ENCODE assay signal across 8 cellular contexts in genomic region chr17:82338858-82339633, GRCh38. TPM values are rescaled to one million over a fixed set of nuclear protein-coding genes. Genes with fewer than 3 reads are reported as not detected.
A peak's percentile ranks its signal among the peaks of the same experiment; 100 is the strongest.
DNase-seq lines count a peak whose midpoint lies in the region; ATAC-seq, FAIRE-seq and TF ChIP-seq lines count a peak whose summit lies in the region.

No MANE protein-coding gene starts in this region.

- peak overlapping the region; percentile 30 for H3K27ac ChIP-seq in ACC112 (ENCODE audit: low read depth, low read length)
- no peak overlapping the region for H3K27ac ChIP-seq in mesendoderm (ENCODE audit: low read depth, low read length)

- H3K23ac ChIP-seq in mesendoderm (ENCODE audit: low read length), result no peak overlapping the region

- peaks cover 26% of the 10 kb centered on the region for H3K4me1 ChIP-seq in ACC112 (ENCODE audit: control insufficient read depth, insufficient read depth, low read length, unreplicated experiment)
- H3K4me1 ChIP-seq in mesendoderm (ENCODE audit: control insufficient read depth, low read depth, low read length), result no peaks in the 10 kb centered on the region

- H3K27me3 Mint-ChIP-seq in natural killer cell (ENCODE audit: low read depth in 2 of 2), result no peaks in the 10 kb centered on the region

- no peak overlapping the region for H4K8ac ChIP-seq in mesendoderm (ENCODE audit: low read depth, low read length)

- intact Hi-C loops in natural killer cell (cut with micrococcal nuclease), result no loop called here

- WGBS in mesendoderm (ENCODE audit: extremely low coverage, insufficient coverage, low lambda C conversion rate), result no CpG with 5 or more reads among the region's 29 CpGs

- no peak overlapping the region for H3K9ac ChIP-seq in mesendoderm (ENCODE audit: low read length)

- H3K4ac ChIP-seq in mesendoderm (ENCODE audit: low read depth, low read length), result no peak overlapping the region

- peak; percentile 84 for DNase-seq in HTR-8/SVneo (ENCODE audit: insufficient read length, low spot score)
- DNase-seq in bronchial epithelial cell (ENCODE audit: low read depth), result peak; percentile 74
- peak; percentile 70 for DNase-seq in mesendoderm
- no peak for DNase-seq in MV-4-11 (lab: John Stamatoyannopoulos, UW)
- no peak for DNase-seq in 8988T
- DNase-seq in natural killer cell, result no peak

- no peak overlapping the region for H2AK5ac ChIP-seq in mesendoderm (ENCODE audit: low read length)

- H3K36me3 ChIP-seq in ACC112 (ENCODE audit: insufficient read depth, low read length) (no peaks in the 10 kb centered on the region), bronchial epithelial cell (ENCODE audit: control insufficient read depth, insufficient read depth, low read length) (no peaks in the 10 kb centered on the region), mesendoderm (ENCODE audit: control insufficient read depth, insufficient read depth, low read length) (no peaks in the 10 kb centered on the region)

- ATAC-seq in HG03135 (IDR thresholded peaks at IDR 0.05; ENCODE audit: unreplicated experiment) (no peak), natural killer cell (no peak)

- no peak overlapping the region for H2BK5ac ChIP-seq in mesendoderm (ENCODE audit: low read length)

- H4K5ac ChIP-seq in mesendoderm (ENCODE audit: low read length), result no peak overlapping the region

- H3K9me3 Mint-ChIP-seq in natural killer cell, result no peaks in the 10 kb centered on the region

- no peak overlapping the region for H3K27ac Mint-ChIP-seq in natural killer cell

- H2AFZ ChIP-seq in ACC112 (ENCODE audit: low read length, unreplicated experiment), result peak overlapping the region; percentile 44

- H3K4me1 Mint-ChIP-seq in natural killer cell, result peaks cover 9 to 18% of the 10 kb centered on the region in 2 donors

- H3K27me3 ChIP-seq in ACC112 (ENCODE audit: insufficient read depth, low read length) (no peaks in the 10 kb centered on the region), bronchial epithelial cell (ENCODE audit: control insufficient read depth, insufficient read depth, low read length) (no peaks in the 10 kb centered on the region), mesendoderm (ENCODE audit: insufficient read depth, low read length, poor library complexity) (peaks cover 14% of the 10 kb centered on the region)

- FAIRE-seq in HTR-8/SVneo (lab: Jason Lieb, UNC), result peak; percentile 31
- no peak for FAIRE-seq in bronchial epithelial cell (lab: Jason Lieb, UNC)

- no peak overlapping the region for H3K4me2 ChIP-seq in mesendoderm (ENCODE audit: low read length)

- no peak overlapping the region for H3K4me3 Mint-ChIP-seq in natural killer cell

- H3K18ac ChIP-seq in mesendoderm (ENCODE audit: low read length), result no peak overlapping the region

- H3K56ac ChIP-seq in mesendoderm (ENCODE audit: low read length), result no peak overlapping the region

- H3K79me2 ChIP-seq in ACC112 (ENCODE audit: control insufficient read depth, insufficient read depth, low read length, unreplicated experiment) (peaks cover 4% of the 10 kb centered on the region), mesendoderm (ENCODE audit: control insufficient read depth, insufficient read depth, low read length) (no peaks in the 10 kb centered on the region)

- H3K4me3 ChIP-seq in ACC112 (ENCODE audit: low read depth, low read length) (peak overlapping the region; percentile 61), bronchial epithelial cell (ENCODE audit: low read depth, low read length) (peak overlapping the region; percentile 24), mesendoderm (ENCODE audit: low read length) (no peak overlapping the region)

- no peaks in the 10 kb centered on the region for H3K36me3 Mint-ChIP-seq in natural killer cell

- H2BK120ac ChIP-seq in mesendoderm (ENCODE audit: low read depth, low read length), result no peak overlapping the region

- no peak for TF ChIP-seq CTCF in bronchial epithelial cell (IDR thresholded peaks at IDR 0.05; ENCODE audit: insufficient read depth, low read length, severe bottlenecking)
- no peak for TF ChIP-seq CTCF in natural killer cell (IDR thresholded peaks at IDR 0.05)

- H3K79me1 ChIP-seq in mesendoderm (ENCODE audit: low read length), result no peaks in the 10 kb centered on the region

- H2BK15ac ChIP-seq in mesendoderm (replicated peaks; ENCODE audit: low read depth), result no peak overlapping the region

RNA-seq across cellular contexts. Expression of gene SECTM1, which starts 5.5 kb away (rescaled TPM):
- total RNA-seq in bronchial epithelial cell (1.3 and 3.7 TPM in 2 replicates), natural killer cell (10 to 100 TPM in 1 of 3 donors, 1 to 10 TPM in 2; 3.6 to 11.2 (median 6.3) TPM)
- polyA plus RNA-seq in mesendoderm (2013, experiment 1 of 2), result 0.03 TPM
- polyA plus RNA-seq in mesendoderm (2013, experiment 2 of 2), result 0.01 TPM

RNA-seq across cellular contexts. Expression of gene TEX19, which starts 20.0 kb away (rescaled TPM):
- total RNA-seq in bronchial epithelial cell (not detected in 2 replicates), natural killer cell (not detected)
- polyA plus RNA-seq in mesendoderm (2013, experiment 1 of 2), result 0.51 TPM
- polyA plus RNA-seq in mesendoderm (2013, experiment 2 of 2), result 0.32 TPM

RNA-seq across cellular contexts. Expression of gene CD7, which starts 21.6 kb away (rescaled TPM):
- total RNA-seq in bronchial epithelial cell, result not detected in 2 replicates
- 0.34 TPM for polyA plus RNA-seq in mesendoderm (2013, experiment 1 of 2)
- 0.39 TPM for polyA plus RNA-seq in mesendoderm (2013, experiment 2 of 2)
- 100 to 1,000 TPM; 464 to 564 (median 522) TPM for total RNA-seq in natural killer cell

RNA-seq across cellular contexts. Expression of gene UTS2R, which starts 32.5 kb away (rescaled TPM):
- total RNA-seq in bronchial epithelial cell, result not detected in 2 replicates
- polyA plus RNA-seq in mesendoderm (2013, experiment 1 of 2), result 0.07 TPM
- 0.06 TPM for polyA plus RNA-seq in mesendoderm (2013, experiment 2 of 2)
- under 1 TPM in 1 of 3 donors, not detected in 2; 0.28 TPM for total RNA-seq in natural killer cell

Comparison
In these comparisons a context has a peak if more than half of its experiments do, and no peak if none do; other contexts are left out.
1. DNase-seq: peak in HTR-8/SVneo (single experiment), bronchial epithelial cell (single experiment) and mesendoderm (single experiment); none in MV-4-11 (single experiment), 8988T (single experiment) and natural killer cell (single experiment).
2. RNA of gene CD7, which starts 21.6 kb away (total RNA-seq): 464 to 564 TPM in natural killer cell; not detected in bronchial epithelial cell; every median in the first group is over 100 times any median in the second.